In the genomic region with DNA sequence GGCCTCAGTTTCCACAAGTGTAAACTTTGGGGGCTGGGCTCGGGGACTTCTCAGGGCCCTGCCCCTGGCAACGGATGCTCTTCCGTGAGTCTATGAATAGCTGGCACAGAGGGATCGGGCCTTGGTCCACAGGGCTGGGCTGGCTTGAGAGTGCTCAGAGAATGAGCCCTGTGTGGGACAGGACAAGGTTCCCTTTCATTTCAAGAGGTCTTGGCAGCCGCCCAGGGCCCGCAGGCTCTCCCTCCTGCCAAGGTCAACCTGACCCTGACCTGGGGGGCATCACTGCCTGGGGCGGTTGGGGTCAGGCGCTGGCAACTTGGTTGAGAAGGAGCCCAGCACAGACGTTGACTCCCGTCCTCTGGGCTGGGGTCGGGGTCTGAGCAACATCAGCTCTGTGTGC, we compare ENCODE assay signal across 23 cellular contexts. TPM values are rescaled to one million over a fixed set of nuclear protein-coding genes. Genes with fewer than 3 reads are reported as not detected.
DNase-seq lines count a peak whose midpoint lies in the region; ATAC-seq and TF ChIP-seq lines count a peak whose summit lies in the region.
"Had no signal": no experiment of that assay in that cellular context is flagged by ENCODE, and none has a peak within 500 bp of the region (broad histone marks: within the 10 kb centered on the region; RNA-seq: fewer than 3 reads in every experiment).

No MANE protein-coding gene starts in this region.

- 48 to 57% (median 52%) methylated on average over 11 of the region's 11 CpGs for WGBS in ovary, 3 donors

- H3K4me3 ChIP-seq in breast epithelium (no peak overlapping the region), left ventricle myocardium inferior (no peak overlapping the region), ovary (no peak overlapping the region), upper lobe of right lung (no peak overlapping the region), PC-3 (ENCODE audit: low read length) (no peak overlapping the region)
- H3K4me3 ChIP-seq: gastroesophageal sphincter, neural progenitor cell, prostate gland had no signal

- TF ChIP-seq EP300 in ovary (IDR thresholded peaks at IDR 0.05), result no peak

- no peaks in the 10 kb centered on the region for H3K9me3 ChIP-seq in breast epithelium
- H3K9me3 ChIP-seq in left ventricle myocardium inferior (replicated peaks), result no peaks in the 10 kb centered on the region
- H3K9me3 ChIP-seq in ovary, result no peaks in the 10 kb centered on the region
- no peaks in the 10 kb centered on the region for H3K9me3 ChIP-seq in upper lobe of right lung
- no peaks in the 10 kb centered on the region for H3K9me3 ChIP-seq in PC-3 (ENCODE audit: low read length)
- H3K9me3 ChIP-seq: gastroesophageal sphincter, prostate gland had no signal

- no peak for TF ChIP-seq POLR2A in breast epithelium (IDR thresholded peaks at IDR 0.05)
- TF ChIP-seq POLR2A in ovary (IDR thresholded peaks at IDR 0.05), result no peak

- no peaks in the 10 kb centered on the region for H3K36me3 Mint-ChIP-seq in MCF 10A (ENCODE audit: insufficient read depth, unreplicated experiment)
- H3K36me3 Mint-ChIP-seq: activated naive CD8-positive, alpha-beta T cell treated with anti-CD3 and anti-CD28 coated beads for 36 hours; neural progenitor cell had no signal

- CTCF ChIA-PET in MCF 10A (lab: Yijun Ruan, JAX) (interaction anchor here (0.6 kb wide), 1 partner anchor 37 kb away, joined by 3 read pairs; no protein-coding TSS in a partner anchor), PC-3 (lab: Charles Lee) (no interaction called here)

- H3K79me2 ChIP-seq in PC-3 (ENCODE audit: low read length), result no peaks in the 10 kb centered on the region

- H3K4me1 ChIP-seq in breast epithelium, result peaks cover 8 to 34% of the 10 kb centered on the region in 2 donors
- H3K4me1 ChIP-seq in left ventricle myocardium inferior, result peaks cover 40% of the 10 kb centered on the region
- peaks cover 9% of the 10 kb centered on the region for H3K4me1 ChIP-seq in ovary (ENCODE audit: insufficient read depth)
- peaks cover 4% of the 10 kb centered on the region for H3K4me1 ChIP-seq in upper lobe of right lung
- no peaks in the 10 kb centered on the region for H3K4me1 ChIP-seq in PC-3 (ENCODE audit: insufficient read depth, low read length)

- no peaks in the 10 kb centered on the region for H4K20me1 ChIP-seq in PC-3 (ENCODE audit: low read length)

- H3K4me3 Mint-ChIP-seq in MCF 10A (ENCODE audit: unreplicated experiment), result no peak overlapping the region
- H3K4me3 Mint-ChIP-seq: activated naive CD8-positive, alpha-beta T cell treated with anti-CD3 and anti-CD28 coated beads for 36 hours; neural progenitor cell had no signal

- intact Hi-C loops in breast epithelium (cut with DNase I; ENCODE audit: low total_unique reads), result no loop called here
- intact Hi-C loops in MCF 10A (cut with micrococcal nuclease), result no loop called here
- intact Hi-C loops in left ventricle myocardium inferior (cut with micrococcal nuclease), result no loop called here
- intact Hi-C loops in ovary (cut with DNase I), result loop anchor here in 1 of 4 donors (10.0 kb wide), 1 partner anchor 117 kb away; a partner anchor contains a TSS
- intact Hi-C loops in upper lobe of right lung (cut with DNase I), result no loop called here
- intact Hi-C loops in PC-3 (cut with micrococcal nuclease), result no loop called here

- H3F3A ChIP-seq in PC-3 (ENCODE audit: low read length, unreplicated experiment), result no peaks in the 10 kb centered on the region

- no peaks in the 10 kb centered on the region for H3K9me3 Mint-ChIP-seq in MCF 10A (ENCODE audit: unreplicated experiment)
- H3K9me3 Mint-ChIP-seq: activated naive CD8-positive, alpha-beta T cell treated with anti-CD3 and anti-CD28 coated beads for 36 hours; neural progenitor cell had no signal

- peak in 1 of 2 donors; percentile 69 for DNase-seq in breast epithelium (ENCODE audit: low spot score in 2 of 2)
- DNase-seq in MCF 10A (ENCODE audit: unreplicated experiment), result no peak
- peak; percentile 52 for DNase-seq in left ventricle myocardium inferior
- DNase-seq in ovary, result peak in 3 of 5 donors; percentile 62 to 72 (median 69)
- peak; percentile 57 for DNase-seq in upper lobe of right lung
- no peak for DNase-seq in PC-3
- no peak for DNase-seq in EL
- DNase-seq: activated CD4-positive, alpha-beta T cell treated with anti-CD3 and anti-CD28 coated beads for 1 hour; activated effector memory CD4-positive, alpha-beta T cell treated with Interleukin-2 at 50 U/mL for 16 hours; activated naive CD8-positive, alpha-beta T cell treated with anti-CD3 and anti-CD28 coated beads for 36 hours; activated T-cell treated with anti-CD3 and anti-CD28 coated beads for 4 hours; Kasumi-1; MV-4-11; NCI-H146; NCI-H2107; NCI-H446 treated with DMSO at 0.1 percent for 48 hours; stimulated activated CD8-positive, alpha-beta memory T cell treated with anti-CD3 and anti-CD28 coated beads, Interleukin-4, amount 100 ng/mL, for 48 hours; T-helper 2 cell had no signal

- no peaks in the 10 kb centered on the region for H3K9me2 ChIP-seq in PC-3 (replicated peaks; ENCODE audit: low read length)

- no peak overlapping the region for H3K4me2 ChIP-seq in PC-3 (ENCODE audit: low read length)
- H3K4me2 ChIP-seq: neural progenitor cell had no signal

- H3K36me3 ChIP-seq in breast epithelium (no peaks in the 10 kb centered on the region), left ventricle myocardium inferior (no peaks in the 10 kb centered on the region), ovary (no peaks in the 10 kb centered on the region), upper lobe of right lung (no peaks in the 10 kb centered on the region), PC-3 (ENCODE audit: low read depth, low read length) (no peaks in the 10 kb centered on the region)
- H3K36me3 ChIP-seq: gastroesophageal sphincter, neural progenitor cell, prostate gland had no signal

- H3K9ac ChIP-seq in PC-3 (ENCODE audit: low read length), result no peak overlapping the region
- H3K9ac ChIP-seq: neural progenitor cell had no signal

- BruUV-seq in MCF 10A (replicated peaks; lab: Mats Ljungman, UMichigan), result no TSS peak
- BruUV-seq in PC-3 (replicated peaks; lab: Mats Ljungman, UMichigan), result no TSS peak

- H3K27ac ChIP-seq in breast epithelium (peak overlapping the region; percentile 92 to 94), left ventricle myocardium inferior (replicated peaks) (peak overlapping the region; percentile 80), ovary (peak overlapping the region in 1 of 2 donors; percentile 9), upper lobe of right lung (no peak overlapping the region), PC-3 (ENCODE audit: low read length) (no peak overlapping the region)
- H3K27ac ChIP-seq: 22Rv1, gastroesophageal sphincter, neural progenitor cell, prostate gland had no signal

- no peak overlapping the region for H2AFZ ChIP-seq in PC-3 (ENCODE audit: low read length)
- H2AFZ ChIP-seq: neural progenitor cell had no signal

- H3K27me3 ChIP-seq in breast epithelium, result no peaks in the 10 kb centered on the region
- H3K27me3 ChIP-seq in left ventricle myocardium inferior (ENCODE audit: low read depth), result peaks cover 9% of the 10 kb centered on the region
- no peaks in the 10 kb centered on the region for H3K27me3 ChIP-seq in ovary
- H3K27me3 ChIP-seq in upper lobe of right lung, result peaks cover 14% of the 10 kb centered on the region
- H3K27me3 ChIP-seq in PC-3 (ENCODE audit: low read length), result peaks cover 8% of the 10 kb centered on the region

- POLR2A ChIA-PET in MCF 10A (lab: Yijun Ruan, JAX), result no interaction called here
- POLR2A ChIA-PET in PC-3 (lab: Charles Lee; ENCODE audit: unreplicated experiment), result no interaction called here

- TF ChIP-seq CTCF in breast epithelium (IDR thresholded peaks at IDR 0.05) (no peak), MCF 10A (IDR thresholded peaks at IDR 0.05; ENCODE audit: unreplicated experiment) (no peak), left ventricle myocardium inferior (IDR thresholded peaks at IDR 0.05; ENCODE audit: borderline replicate concordance) (no peak), ovary (IDR thresholded peaks at IDR 0.05) (no peak), upper lobe of right lung (IDR thresholded peaks at IDR 0.05) (no peak), PC-3 (conservative IDR thresholded peaks at IDR 0.05; ENCODE audit: low read depth, low read length) (no peak)

- H3K4me1 Mint-ChIP-seq in MCF 10A (ENCODE audit: insufficient read depth, unreplicated experiment), result peaks cover 23% of the 10 kb centered on the region

- no peak overlapping the region for H3K27ac Mint-ChIP-seq in MCF 10A (ENCODE audit: low read depth, unreplicated experiment)
- H3K27ac Mint-ChIP-seq: activated naive CD8-positive, alpha-beta T cell treated with anti-CD3 and anti-CD28 coated beads for 36 hours; neural progenitor cell had no signal

- no peak for ATAC-seq in upper lobe of right lung
- no peak for ATAC-seq in PC-3
- no peak for ATAC-seq in GM21381 (IDR thresholded peaks at IDR 0.05; ENCODE audit: unreplicated experiment)
- ATAC-seq: gastroesophageal sphincter had no signal

- no peaks in the 10 kb centered on the region for H3K27me3 Mint-ChIP-seq in MCF 10A (ENCODE audit: insufficient read depth, unreplicated experiment)

RNA-seq across cellular contexts. Expression of a gene that starts 36.2 kb away (rescaled TPM):
- total RNA-seq in breast epithelium, result 10 to 100 TPM in 1 of 3 donors, 1 to 10 TPM in 1, under 1 TPM in 1; 0.32 to 25.3 (median 7.9) TPM
- 4.0 and 5.4 TPM in 2 replicates for total RNA-seq in MCF 10A (2022)
- 5.0 TPM for total RNA-seq in left ventricle myocardium inferior
- total RNA-seq in ovary, result 10 to 100 TPM in 6 of 7 donors, 1 to 10 TPM in 1; 5.6 to 31.0 (median 16.1) TPM
- 1 to 10 TPM; 2.1 to 7.3 TPM for polyA plus RNA-seq in ovary
- total RNA-seq in upper lobe of right lung, result 7.8 TPM
- 18.2 and 23.1 TPM in 2 replicates for total RNA-seq in PC-3 (2014; rRNA removed)

Comparison
In these comparisons a context has a peak if more than half of its experiments do, and no peak if none do; other contexts are left out.
1. DNase-seq: peak in left ventricle myocardium inferior (single experiment), ovary (3 of 5) and upper lobe of right lung (single experiment); none in MCF 10A (single experiment), PC-3 (single experiment) and EL (single experiment).
2. H3K27ac ChIP-seq: peak in breast epithelium (2 of 2) and left ventricle myocardium inferior (single experiment); none in upper lobe of right lung (single experiment) and PC-3 (single experiment).